Comparison of ENCODE assay signal across 1 cellular context in genomic region chr1:233256789-233257188, GRCh38.
TF ChIP-seq lines count a peak whose summit lies in the region.

No MANE protein-coding gene starts in this region.

TF ChIP-seq in GM23338, 12 proteins besides CTCF, POLR2A, EP300 and RAD21:
- TF ChIP-seq REST (IDR thresholded peaks at IDR 0.05; ENCODE audit: unreplicated experiment) (no peak), ZNF331 (CRISPR knock-in tag; IDR thresholded peaks at IDR 0.05; ENCODE audit: low read depth) (no peak), JUNB (IDR thresholded peaks at IDR 0.05; ENCODE audit: unreplicated experiment) (no peak), ZNF114 (CRISPR knock-in tag; IDR thresholded peaks at IDR 0.05) (no peak), NANOG (IDR thresholded peaks at IDR 0.05; ENCODE audit: borderline replicate concordance) (no peak), ZNF462 (CRISPR knock-in tag; IDR thresholded peaks at IDR 0.05) (no peak), STAT1 (IDR thresholded peaks at IDR 0.05; ENCODE audit: unreplicated experiment) (no peak), EZH2phosphoT487 (IDR thresholded peaks at IDR 0.05; ENCODE audit: unreplicated experiment) (no peak), ETS1 (IDR thresholded peaks at IDR 0.05) (no peak), CREB1 (CRISPR knock-in tag; IDR thresholded peaks at IDR 0.05; ENCODE audit: low read depth) (no peak), EZH2 (IDR thresholded peaks at IDR 0.05; ENCODE audit: low read depth, unreplicated experiment) (no peak)
